In the genomic region with DNA sequence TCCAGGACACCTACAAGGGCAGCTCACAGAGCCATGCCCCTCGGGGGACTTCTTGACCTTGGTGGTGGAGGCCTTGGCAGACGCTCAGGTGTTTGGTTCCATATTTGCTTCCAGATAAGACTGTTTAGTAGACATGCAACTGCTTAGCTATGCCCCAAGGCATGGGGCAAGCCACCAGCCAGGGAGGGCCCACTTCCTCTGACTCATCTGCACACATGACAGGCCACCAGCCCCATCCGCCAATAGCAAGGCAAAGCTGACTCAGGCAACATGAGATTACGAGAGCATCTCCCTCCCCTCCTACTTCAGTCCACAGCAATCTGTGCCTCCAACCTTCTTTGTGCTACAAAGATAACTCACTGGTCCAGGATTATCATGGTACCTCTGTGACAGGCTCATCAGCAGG, we compare ENCODE assay signal across 1 cellular context.
TF ChIP-seq lines count a peak whose summit lies in the region.

No MANE protein-coding gene starts in this region.

TF ChIP-seq in HEK293, 187 proteins besides CTCF, POLR2A, EP300 and RAD21 (continued from another document):
- TF ChIP-seq, protein P1, sequence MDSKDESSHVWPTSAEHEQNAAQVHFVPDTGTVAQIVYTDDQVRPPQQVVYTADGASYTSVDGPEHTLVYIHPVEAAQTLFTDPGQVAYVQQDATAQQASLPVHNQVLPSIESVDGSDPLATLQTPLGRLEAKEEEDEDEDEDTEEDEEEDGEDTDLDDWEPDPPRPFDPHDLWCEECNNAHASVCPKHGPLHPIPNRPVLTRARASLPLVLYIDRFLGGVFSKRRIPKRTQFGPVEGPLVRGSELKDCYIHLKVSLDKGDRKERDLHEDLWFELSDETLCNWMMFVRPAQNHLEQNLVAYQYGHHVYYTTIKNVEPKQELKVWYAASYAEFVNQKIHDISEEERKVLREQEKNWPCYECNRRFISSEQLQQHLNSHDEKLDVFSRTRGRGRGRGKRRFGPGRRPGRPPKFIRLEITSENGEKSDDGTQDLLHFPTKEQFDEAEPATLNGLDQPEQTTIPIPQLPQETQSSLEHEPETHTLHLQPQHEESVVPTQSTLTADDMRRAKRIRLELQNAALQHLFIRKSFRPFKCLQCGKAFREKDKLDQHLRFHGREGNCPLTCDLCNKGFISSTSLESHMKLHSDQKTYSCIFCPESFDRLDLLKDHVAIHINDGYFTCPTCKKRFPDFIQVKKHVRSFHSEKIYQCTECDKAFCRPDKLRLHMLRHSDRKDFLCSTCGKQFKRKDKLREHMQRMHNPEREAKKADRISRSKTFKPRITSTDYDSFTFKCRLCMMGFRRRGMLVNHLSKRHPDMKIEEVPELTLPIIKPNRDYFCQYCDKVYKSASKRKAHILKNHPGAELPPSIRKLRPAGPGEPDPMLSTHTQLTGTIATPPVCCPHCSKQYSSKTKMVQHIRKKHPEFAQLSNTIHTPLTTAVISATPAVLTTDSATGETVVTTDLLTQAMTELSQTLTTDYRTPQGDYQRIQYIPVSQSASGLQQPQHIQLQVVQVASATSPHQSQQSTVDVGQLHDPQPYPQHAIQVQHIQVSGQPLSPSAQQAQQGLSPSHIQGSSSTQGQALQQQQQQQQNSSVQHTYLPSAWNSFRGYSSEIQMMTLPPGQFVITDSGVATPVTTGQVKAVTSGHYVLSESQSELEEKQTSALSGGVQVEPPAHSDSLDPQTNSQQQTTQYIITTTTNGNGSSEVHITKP (tag by site-specific recombination; IDR thresholded peaks at IDR 0.05): peak; percentile 46
- peak; percentile 93 for TF ChIP-seq ZFP69B (tag by site-specific recombination; IDR thresholded peaks at IDR 0.05)
- TF ChIP-seq SP7 (tag by site-specific recombination; IDR thresholded peaks at IDR 0.05): no peak
- TF ChIP-seq ZNF335 (tag by site-specific recombination; conservative IDR thresholded peaks at IDR 0.05): peak; percentile 42; the same call in 1 of the 2 replicates
- TF ChIP-seq SP2 (tag by site-specific recombination; IDR thresholded peaks at IDR 0.05): peak; percentile 23; the same call in 1 of the 2 replicates
- TF ChIP-seq ZNF501 (tag by site-specific recombination; IDR thresholded peaks at IDR 0.05): no peak
- TF ChIP-seq ZNF416 (tag by site-specific recombination; IDR thresholded peaks at IDR 0.05): no peak
